18 cellular contexts compared by ENCODE assay signal in the genomic region with DNA sequence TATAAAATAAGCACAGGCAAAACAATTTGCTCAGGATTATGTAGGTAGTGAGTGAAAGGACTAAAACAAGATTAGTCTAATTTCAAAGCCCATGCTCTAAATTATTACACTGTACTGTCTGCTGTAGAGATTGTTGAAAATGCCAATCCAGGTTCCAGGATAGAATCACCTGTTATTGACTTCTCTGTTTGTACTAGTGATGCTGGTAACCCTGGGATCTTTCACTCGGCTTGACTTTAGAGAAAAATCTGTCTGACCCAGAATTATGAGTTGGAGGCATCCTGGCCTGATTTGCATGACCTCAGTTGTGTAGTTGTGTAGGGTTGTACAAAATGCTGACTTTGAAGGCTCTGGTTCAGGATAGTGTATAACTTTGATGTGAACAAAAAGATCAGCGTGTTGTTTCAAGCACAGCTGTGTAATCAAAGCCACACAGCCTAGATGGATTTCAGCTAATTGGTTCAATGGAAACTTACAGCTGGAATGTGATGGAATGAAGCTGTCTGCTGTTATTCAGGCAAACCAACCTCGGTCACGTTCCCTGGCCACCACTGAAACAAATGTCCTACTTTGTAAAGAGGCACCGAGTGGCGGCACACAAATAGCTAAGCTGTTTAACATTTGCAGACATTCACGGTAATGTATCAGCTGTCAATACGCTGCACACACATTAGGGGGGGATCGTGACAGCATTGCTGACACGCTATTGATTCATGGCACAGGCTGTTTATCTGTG.
"Had no signal": no experiment of that assay in that cellular context is flagged by ENCODE, and none has a peak within 500 bp of the region (broad histone marks: within the 10 kb centered on the region; RNA-seq: fewer than 3 reads in every experiment).

No MANE protein-coding gene starts in this region.

- H3K4me3 Mint-ChIP-seq: activated CD4-positive, alpha-beta memory T cell treated with anti-CD3 and anti-CD28 coated beads, Interleukin-2, amount 10 ng/mL, durations not matched to agents 7 days and 5 days; activated CD4-positive, alpha-beta T cell treated with anti-CD3 and anti-CD28 coated beads for 36 hours; activated naive CD4-positive, alpha-beta T cell treated with anti-CD3 and anti-CD28 coated beads for 36 hours; activated T-cell treated with anti-CD3 and anti-CD28 coated beads, Interleukin-2, amount 50 U/mL, for 24 hours; immature natural killer cell; memory B cell; naive thymus-derived CD4-positive, alpha-beta T cell; T-helper 2 cell treated with Interferon-gamma antibody and Interleukin-4, amounts not matched to agents 5 μg/mL and 100 μg/mL, for 36 hours had no signal

- H3K27me3 ChIP-seq: esophagus squamous epithelium, spleen, thyroid gland had no signal

- H3K4me2 ChIP-seq: SK-N-SH had no signal

- H3K27ac ChIP-seq: esophagus squamous epithelium, prostate gland, spleen, thyroid gland had no signal

- H3K9me3 ChIP-seq: esophagus squamous epithelium, prostate gland, SK-N-SH, thyroid gland had no signal

- H3K27me3 Mint-ChIP-seq: activated CD4-positive, alpha-beta memory T cell treated with anti-CD3 and anti-CD28 coated beads, Interleukin-2, amount 10 ng/mL, durations not matched to agents 7 days and 5 days; activated CD4-positive, alpha-beta T cell treated with anti-CD3 and anti-CD28 coated beads for 36 hours; activated T-cell treated with anti-CD3 and anti-CD28 coated beads, Interleukin-2, amount 50 U/mL, for 24 hours; memory B cell; naive thymus-derived CD4-positive, alpha-beta T cell had no signal

- H3K4me1 ChIP-seq: esophagus squamous epithelium, prostate gland, spleen, thyroid gland had no signal

- H3K36me3 ChIP-seq: esophagus squamous epithelium, prostate gland, spleen, thyroid gland had no signal

- H3K4me3 ChIP-seq: esophagus squamous epithelium, prostate gland, spleen, thyroid gland had no signal

- H3K9me3 Mint-ChIP-seq: memory B cell; T-helper 2 cell treated with Interferon-gamma antibody and Interleukin-4, amounts not matched to agents 5 μg/mL and 100 μg/mL, for 36 hours had no signal

- DNase-seq: activated CD4-positive, alpha-beta memory T cell treated with anti-CD3 and anti-CD28 coated beads, Interleukin-2, amount 10 ng/mL, durations not matched to agents 7 days and 5 days; activated CD4-positive, alpha-beta T cell treated with anti-CD3 and anti-CD28 coated beads for 36 hours; activated naive CD4-positive, alpha-beta T cell treated with anti-CD3 and anti-CD28 coated beads for 36 hours; activated T-cell treated with anti-CD3 and anti-CD28 coated beads, Interleukin-2, amount 50 U/mL, for 24 hours; effector memory CD4-positive, alpha-beta T cell; esophagus squamous epithelium; immature natural killer cell; kidney glomerular epithelial cell; left ventricle myocardium superior; naive thymus-derived CD4-positive, alpha-beta T cell; SK-N-SH; spleen; stimulated activated naive CD4-positive, alpha-beta T cell; thyroid gland had no signal

- H3K36me3 Mint-ChIP-seq: immature natural killer cell; memory B cell; naive thymus-derived CD4-positive, alpha-beta T cell had no signal

- H3K27ac Mint-ChIP-seq: activated CD4-positive, alpha-beta memory T cell treated with anti-CD3 and anti-CD28 coated beads, Interleukin-2, amount 10 ng/mL, durations not matched to agents 7 days and 5 days; activated CD4-positive, alpha-beta T cell treated with anti-CD3 and anti-CD28 coated beads for 36 hours; activated naive CD4-positive, alpha-beta T cell treated with anti-CD3 and anti-CD28 coated beads for 36 hours; activated T-cell treated with anti-CD3 and anti-CD28 coated beads, Interleukin-2, amount 50 U/mL, for 24 hours; immature natural killer cell; memory B cell; naive thymus-derived CD4-positive, alpha-beta T cell; T-helper 2 cell treated with Interferon-gamma antibody and Interleukin-4, amounts not matched to agents 5 μg/mL and 100 μg/mL, for 36 hours had no signal

- ATAC-seq: activated CD4-positive, alpha-beta T cell treated with anti-CD3 and anti-CD28 coated beads for 36 hours; left ventricle myocardium superior; naive thymus-derived CD4-positive, alpha-beta T cell; sciatic nerve had no signal

- H3K4me1 Mint-ChIP-seq: activated CD4-positive, alpha-beta memory T cell treated with anti-CD3 and anti-CD28 coated beads, Interleukin-2, amount 10 ng/mL, durations not matched to agents 7 days and 5 days; activated CD4-positive, alpha-beta T cell treated with anti-CD3 and anti-CD28 coated beads for 36 hours; immature natural killer cell; memory B cell; naive thymus-derived CD4-positive, alpha-beta T cell had no signal

- H3K9ac ChIP-seq: SK-N-SH had no signal
